23 cellular contexts compared by ENCODE assay signal in genomic region chr4:41550308-41550707, GRCh38. TPM values are rescaled to one million over a fixed set of nuclear protein-coding genes. Genes with fewer than 3 reads are reported as not detected.
DNase-seq lines count a peak whose midpoint lies in the region; ATAC-seq, FAIRE-seq and TF ChIP-seq lines count a peak whose summit lies in the region.
"Had no signal": no experiment of that assay in that cellular context is flagged by ENCODE, and none has a peak within 500 bp of the region (broad histone marks: within the 10 kb centered on the region; RNA-seq: fewer than 3 reads in every experiment).

No MANE protein-coding gene starts in this region.

- H3K36me3 Mint-ChIP-seq in stimulated activated memory B cell treated with anti-CD40 and anti-IgM and Interleukin-4, amounts not matched to agents 10 μg/mL and 1 μg/mL and 100 μg/mL, for 72 hours = no peaks in the 10 kb centered on the region
- H3K36me3 Mint-ChIP-seq: activated naive CD4-positive, alpha-beta T cell treated with anti-CD3 and anti-CD28 coated beads, Interleukin-2, amount 10 ng/mL, durations not matched to agents 7 days and 5 days; naive B cell had no signal

- intact Hi-C loops in right lobe of liver (cut with DNase I) (no loop called here), HepG2 (cut with micrococcal nuclease; ENCODE audit: unreplicated experiment) (no loop called here), PC-3 (cut with micrococcal nuclease) (no loop called here)

- no peak for FAIRE-seq in HepG2 (lab: Jason Lieb, UNC)
- FAIRE-seq: GM19239, H54 had no signal

- DNase-seq in right lobe of liver = no peak
- DNase-seq in HepG2 (ENCODE audit: low spot score) = no peak
- peak; percentile 11 for DNase-seq in PC-3
- peak; percentile 54 for DNase-seq in iris pigment epithelial cell (ENCODE audit: low read depth)
- DNase-seq in iPS-NIHi7 (ENCODE audit: extremely low spot score) = no peak
- no peak for DNase-seq in NCI-H345 (lab: John Stamatoyannopoulos, UW)
- DNase-seq: activated CD4-positive, alpha-beta T cell treated with anti-CD3 and anti-CD28 coated beads, Interleukin-2, amount 50 U/mL, for 48 hours; activated naive CD4-positive, alpha-beta T cell treated with anti-CD3 and anti-CD28 coated beads, Interleukin-2, amount 10 ng/mL, durations not matched to agents 7 days and 5 days; activated T-cell treated with anti-CD3 and anti-CD28 coated beads, Interleukin-2, amount 50 U/mL, for 1 hour; colonic mucosa; foreskin keratinocyte; IMR-90; naive B cell; NCI-H1048; stimulated activated CD4-positive, alpha-beta T cell treated with anti-CD3 and anti-CD28 coated beads, Interleukin-4, amount 100 ng/mL, for 4 hours had no signal

- TF ChIP-seq CTCF in right lobe of liver (IDR thresholded peaks at IDR 0.05) = no peak
- TF ChIP-seq CTCF in HepG2 (CRISPR knock-in tag; IDR thresholded peaks at IDR 0.05) = no peak
- no peak for TF ChIP-seq CTCF in PC-3 (conservative IDR thresholded peaks at IDR 0.05; ENCODE audit: low read depth, low read length)

- H3K4me3 Mint-ChIP-seq in stimulated activated memory B cell treated with anti-CD40 and anti-IgM and Interleukin-4, amounts not matched to agents 10 μg/mL and 1 μg/mL and 100 μg/mL, for 72 hours = no peak overlapping the region
- H3K4me3 Mint-ChIP-seq: activated naive CD4-positive, alpha-beta T cell treated with anti-CD3 and anti-CD28 coated beads, Interleukin-2, amount 10 ng/mL, durations not matched to agents 7 days and 5 days; naive B cell had no signal

- BruUV-seq in HepG2 (replicated peaks; lab: Mats Ljungman, UMichigan) = no TSS peak
- no TSS peak for BruUV-seq in PC-3 (replicated peaks; lab: Mats Ljungman, UMichigan)

- H3F3A ChIP-seq in PC-3 (ENCODE audit: low read length, unreplicated experiment) = no peaks in the 10 kb centered on the region

- H3K27me3 ChIP-seq in right lobe of liver = no peaks in the 10 kb centered on the region
- no peaks in the 10 kb centered on the region for H3K27me3 ChIP-seq in HepG2 (ENCODE audit: control insufficient read depth in 1 of 2, insufficient read depth in 2 of 2, low read length in 2 of 2)
- H3K27me3 ChIP-seq in PC-3 (ENCODE audit: low read length) = no peaks in the 10 kb centered on the region
- H3K27me3 ChIP-seq: colonic mucosa, vagina had no signal

- H3K9me3 ChIP-seq in right lobe of liver (no peaks in the 10 kb centered on the region), HepG2 (ENCODE audit: low read length) (no peaks in the 10 kb centered on the region), PC-3 (ENCODE audit: low read length) (no peaks in the 10 kb centered on the region)
- H3K9me3 ChIP-seq: colonic mucosa, vagina had no signal

- TF ChIP-seq POLR2A in right lobe of liver (IDR thresholded peaks at IDR 0.05) (no peak), HepG2 (IDR thresholded peaks at IDR 0.05; ENCODE audit: insufficient read depth in 1 of 2, low read depth in 2 of 2, low read length in 2 of 2) (no peak)

- H3K4me2 ChIP-seq in HepG2 (ENCODE audit: low read depth, low read length) = no peak overlapping the region
- no peak overlapping the region for H3K4me2 ChIP-seq in PC-3 (ENCODE audit: low read length)

- no peaks in the 10 kb centered on the region for H3K27me3 Mint-ChIP-seq in stimulated activated memory B cell treated with anti-CD40 and anti-IgM and Interleukin-4, amounts not matched to agents 10 μg/mL and 1 μg/mL and 100 μg/mL, for 72 hours
- H3K27me3 Mint-ChIP-seq: activated naive CD4-positive, alpha-beta T cell treated with anti-CD3 and anti-CD28 coated beads, Interleukin-2, amount 10 ng/mL, durations not matched to agents 7 days and 5 days had no signal

- POLR2A ChIA-PET in HepG2 (lab: Yijun Ruan, JAX) (no interaction called here), PC-3 (lab: Charles Lee; ENCODE audit: unreplicated experiment) (no interaction called here)

- in situ Hi-C loops in HepG2 (cut with HindIII; ENCODE audit: extremely low pct_ligation_motif_present, low pct_unique_long_range_greater_than_20kb) = no loop called here

- H4K20me1 ChIP-seq in HepG2 (ENCODE audit: insufficient read depth, low read length) (no peaks in the 10 kb centered on the region), PC-3 (ENCODE audit: low read length) (no peaks in the 10 kb centered on the region)

- H3K4me1 Mint-ChIP-seq in stimulated activated memory B cell treated with anti-CD40 and anti-IgM and Interleukin-4, amounts not matched to agents 10 μg/mL and 1 μg/mL and 100 μg/mL, for 72 hours = no peaks in the 10 kb centered on the region
- H3K4me1 Mint-ChIP-seq: activated naive CD4-positive, alpha-beta T cell treated with anti-CD3 and anti-CD28 coated beads, Interleukin-2, amount 10 ng/mL, durations not matched to agents 7 days and 5 days; naive B cell had no signal

- H3K4me1 ChIP-seq in right lobe of liver (peaks cover 0 to 7% (median 0%) of the 10 kb centered on the region in 4 donors), HepG2 (ENCODE audit: insufficient read depth, low read length) (no peaks in the 10 kb centered on the region), PC-3 (ENCODE audit: insufficient read depth, low read length) (no peaks in the 10 kb centered on the region)
- H3K4me1 ChIP-seq: colonic mucosa, foreskin keratinocyte, vagina had no signal

- ATAC-seq in right lobe of liver (peak; percentile 33 to 83 (median 64)), HepG2 (no peak), PC-3 (no peak), GM19328 (IDR thresholded peaks at IDR 0.05; ENCODE audit: unreplicated experiment) (no peak)
- no peak for ATAC-seq in stimulated activated memory B cell treated with anti-CD40 and anti-IgM and Interleukin-4, amounts not matched to agents 10 μg/mL and 1 μg/mL and 100 μg/mL, for 72 hours
- ATAC-seq: foreskin keratinocyte had no signal

- no peak for TF ChIP-seq RAD21 in HepG2 (CRISPR knock-in tag; IDR thresholded peaks at IDR 0.05)

- H3K79me2 ChIP-seq in HepG2 (ENCODE audit: insufficient read depth, low read length) = no peaks in the 10 kb centered on the region
- no peaks in the 10 kb centered on the region for H3K79me2 ChIP-seq in PC-3 (ENCODE audit: low read length)

- H3K9me3 Mint-ChIP-seq in stimulated activated memory B cell treated with anti-CD40 and anti-IgM and Interleukin-4, amounts not matched to agents 10 μg/mL and 1 μg/mL and 100 μg/mL, for 72 hours = no peaks in the 10 kb centered on the region
- H3K9me3 Mint-ChIP-seq: activated naive CD4-positive, alpha-beta T cell treated with anti-CD3 and anti-CD28 coated beads, Interleukin-2, amount 10 ng/mL, durations not matched to agents 7 days and 5 days had no signal

- no peak overlapping the region for H3K27ac Mint-ChIP-seq in stimulated activated memory B cell treated with anti-CD40 and anti-IgM and Interleukin-4, amounts not matched to agents 10 μg/mL and 1 μg/mL and 100 μg/mL, for 72 hours
- H3K27ac Mint-ChIP-seq: activated naive CD4-positive, alpha-beta T cell treated with anti-CD3 and anti-CD28 coated beads, Interleukin-2, amount 10 ng/mL, durations not matched to agents 7 days and 5 days; naive B cell had no signal

- H3K4me3 ChIP-seq in right lobe of liver (no peak overlapping the region), HepG2 (replicated peaks in 1 of 3; ENCODE audit: insufficient read depth in 1 of 3, low read depth in 2 of 3, low read length in 3 of 3) (no peak overlapping the region), PC-3 (ENCODE audit: low read length) (no peak overlapping the region)
- H3K4me3 ChIP-seq: colonic mucosa, skin epidermis, vagina had no signal

- no peaks in the 10 kb centered on the region for H3K9me2 ChIP-seq in PC-3 (replicated peaks; ENCODE audit: low read length)

- H3K36me3 ChIP-seq in right lobe of liver (no peaks in the 10 kb centered on the region), HepG2 (replicated peaks in 1 of 2; ENCODE audit: control insufficient read depth in 1 of 2, insufficient read depth in 2 of 2, low read length in 2 of 2) (no peaks in the 10 kb centered on the region), PC-3 (ENCODE audit: low read depth, low read length) (no peaks in the 10 kb centered on the region)
- H3K36me3 ChIP-seq: colonic mucosa, vagina had no signal

- H3K27ac ChIP-seq in right lobe of liver (no peak overlapping the region), HepG2 (ENCODE audit: extremely low read length, insufficient read depth, low read length) (no peak overlapping the region), PC-3 (ENCODE audit: low read length) (no peak overlapping the region)
- H3K27ac ChIP-seq: colonic mucosa, foreskin keratinocyte, skin epidermis, vagina had no signal

- H2AFZ ChIP-seq in HepG2 (ENCODE audit: low read length) = no peak overlapping the region
- no peak overlapping the region for H2AFZ ChIP-seq in PC-3 (ENCODE audit: low read length)

- TF ChIP-seq EP300 in HepG2 (IDR thresholded peaks at IDR 0.05; ENCODE audit: low read depth in 2 of 2, low read length in 2 of 2) = no peak
- no peak for TF ChIP-seq EP300 in HepG2 (CRISPR knock-in tag; IDR thresholded peaks at IDR 0.05; ENCODE audit: borderline replicate concordance)

- H3K9ac ChIP-seq in HepG2 (ENCODE audit: insufficient read depth, low read depth, low read length) = no peak overlapping the region
- H3K9ac ChIP-seq in PC-3 (ENCODE audit: low read length) = no peak overlapping the region

- CTCF ChIA-PET in HepG2 (lab: Yijun Ruan, JAX; ENCODE audit: low intra/inter-chr PET ratio, low total read pairs) = no interaction called here
- CTCF ChIA-PET in PC-3 (lab: Charles Lee) = no interaction called here

RNA-seq across cellular contexts. Expression of gene LIMCH1, which starts 12.4 kb away (rescaled TPM):
- 10 to 100 TPM in 4 of 6 experiments, 1 to 10 TPM in 2; 8.3 to 26.9 (median 12.9) TPM for total RNA-seq in right lobe of liver
- total RNA-seq in HepG2 (2016; rRNA removed; fragmentation: Illumina TruSeq; extraction: Trizol) = not detected in 2 replicates
- not detected in 2 replicates for total RNA-seq in HepG2 (2016; cell fraction: cytosol; rRNA removed; fragmentation: Illumina TruSeq; extraction: Trizol; ENCODE audit: low read depth)
- total RNA-seq in HepG2 (2016; cell fraction: insoluble cytoplasmic fraction; rRNA removed; fragmentation: Illumina TruSeq; extraction: Trizol) = not detected in 2 replicates
- total RNA-seq in HepG2 (2016; cell fraction: membrane; rRNA removed; fragmentation: Illumina TruSeq; extraction: Trizol) = not detected in 2 replicates
- total RNA-seq in HepG2 (2016; cell fraction: nucleus; rRNA removed; fragmentation: Illumina TruSeq; extraction: Trizol) = not detected in 2 replicates
- 0.04 TPM in 1 of 2 replicates, not detected in the other for polyA plus RNA-seq in HepG2 (2011; rRNA removed)
- 0.01 TPM in 1 of 2 replicates, not detected in the other for polyA plus RNA-seq in HepG2 (2011; cell fraction: cytosol; rRNA removed)
- polyA plus RNA-seq in HepG2 (2011; cell fraction: nucleus; rRNA removed) = 0.05 TPM in 1 of 2 replicates, not detected in the other
- polyA plus RNA-seq in HepG2 (2012) = not detected in 2 replicates
- polyA plus RNA-seq in HepG2 (2016; cell fraction: cytosol; fragmentation: Illumina TruSeq; extraction: Trizol; ENCODE audit: low read depth) = not detected in 2 replicates
- polyA plus RNA-seq in HepG2 (2016; cell fraction: insoluble cytoplasmic fraction; fragmentation: Illumina TruSeq; extraction: Trizol; ENCODE audit: low read depth) = not detected in 2 replicates
- not detected in 2 replicates for polyA plus RNA-seq in HepG2 (2016; cell fraction: membrane; fragmentation: Illumina TruSeq; extraction: Trizol; ENCODE audit: low read depth)
- not detected in 2 replicates for polyA plus RNA-seq in HepG2 (2016; cell fraction: nucleus; fragmentation: Illumina TruSeq; extraction: Trizol; ENCODE audit: insufficient read depth, low read depth)
- polyA minus RNA-seq in HepG2 (2011; rRNA and poly(A)+ RNA removed; ENCODE audit: low replicate concordance) = 165 TPM in 1 of 2 replicates, not detected in the other
- 0.20 and 0.62 TPM in 2 replicates for polyA minus RNA-seq in HepG2 (2011; cell fraction: cytosol; rRNA and poly(A)+ RNA removed)
- polyA minus RNA-seq in HepG2 (2011; cell fraction: nucleus; rRNA and poly(A)+ RNA removed) = 0.13 and 0.50 TPM in 2 replicates
- total RNA-seq in PC-3 (2014; rRNA removed) = 19.7 and 27.1 TPM in 2 replicates
- total RNA-seq: G401; T-helper 1 cell treated with Interleukin-12 subunit alpha and Interleukin-12 subunit beta and Interleukin-4 antibody, amounts not matched to agents 30 ng/mL and 1 ng/mL, for 36 hours had no signal

Comparison
In these comparisons a context has a peak if more than half of its experiments do, and no peak if none do; other contexts are left out.
1. ATAC-seq: peak in right lobe of liver (4 of 4); none in HepG2 (single experiment), PC-3 (single experiment), stimulated activated memory B cell treated with anti-CD40 and anti-IgM and Interleukin-4, amounts not matched to agents 10 μg/mL and 1 μg/mL and 100 μg/mL, for 72 hours (single experiment) and GM19328 (single experiment).
2. RNA of gene LIMCH1, which starts 12.4 kb away (total RNA-seq): 19.7 to 27.1 TPM in PC-3 and 8.3 to 26.9 TPM in right lobe of liver; not detected in HepG2; every median in the first group is over 4 times any median in the second.
3. DNase-seq: peak in PC-3 (single experiment) and iris pigment epithelial cell (single experiment); none in right lobe of liver (0 of 3), HepG2 (single experiment), iPS-NIHi7 (single experiment) and NCI-H345 (single experiment).